In genomic region chr5:177370488-177371119, GRCh38 we compare ENCODE assay signal across 1 cellular context.
TF ChIP-seq lines count a peak whose summit lies in the region.

No MANE protein-coding gene starts in this region.

TF ChIP-seq in HepG2, 621 proteins besides CTCF, POLR2A, EP300 and RAD21 (continued from another document and continues in another):
- TF ChIP-seq ZNF20 (CRISPR knock-in tag; IDR thresholded peaks at IDR 0.05) (no peak), DNMT1 (CRISPR knock-in tag; IDR thresholded peaks at IDR 0.05) (no peak), MIXL1 (CRISPR knock-in tag; IDR thresholded peaks at IDR 0.05) (peak; percentile 56; the same call in 1 of the 2 replicates), NFKBIZ (CRISPR knock-in tag; IDR thresholded peaks at IDR 0.05) (no peak), MEIS2 (CRISPR knock-in tag; IDR thresholded peaks at IDR 0.05) (peak; percentile 58; the same call in 1 of the 2 replicates), RBFOX2 (IDR thresholded peaks at IDR 0.05; ENCODE audit: low read depth, low read length) (peak; percentile 57), SATB2 (CRISPR knock-in tag; IDR thresholded peaks at IDR 0.05) (no peak), ZSCAN21 (CRISPR knock-in tag; IDR thresholded peaks at IDR 0.05; ENCODE audit: borderline replicate concordance) (no peak), BRCA1 (CRISPR knock-in tag; IDR thresholded peaks at IDR 0.05) (0 out of 2 replicates have a peak, but pooled peaks have one; percentile 17), ZNF572 (CRISPR knock-in tag; IDR thresholded peaks at IDR 0.05) (no peak), NFYC (CRISPR knock-in tag; IDR thresholded peaks at IDR 0.05) (peak; percentile 29; the same call in 1 of the 2 replicates), MAZ (IDR thresholded peaks at IDR 0.05; ENCODE audit: borderline replicate concordance, low read depth, low read length) (peak; percentile 77; the same call in 1 of the 2 replicates), MAZ (CRISPR knock-in tag; IDR thresholded peaks at IDR 0.05; ENCODE audit: low read depth) (no peak; the same call in 1 of the 2 replicates), ELF3 (CRISPR knock-in tag; IDR thresholded peaks at IDR 0.05) (peak; percentile 61), ZNF296 (CRISPR knock-in tag; conservative IDR thresholded peaks at IDR 0.05) (no peak), ZBTB20 (CRISPR knock-in tag; IDR thresholded peaks at IDR 0.05; ENCODE audit: borderline replicate concordance, low read depth) (no peak), HCFC1 (IDR thresholded peaks at IDR 0.05; ENCODE audit: low read depth, low read length) (no peak), ZNF280B (CRISPR knock-in tag; IDR thresholded peaks at IDR 0.05; ENCODE audit: borderline replicate concordance) (no peak), ZNF253 (CRISPR knock-in tag; IDR thresholded peaks at IDR 0.05; ENCODE audit: borderline replicate concordance) (no peak), GABPA (IDR thresholded peaks at IDR 0.05; ENCODE audit: low read depth, low read length) (no peak), GABPA (CRISPR knock-in tag; IDR thresholded peaks at IDR 0.05; ENCODE audit: low read depth) (peak; percentile 47; the same call in 1 of the 2 replicates), ZNF33A (CRISPR knock-in tag; IDR thresholded peaks at IDR 0.05; ENCODE audit: borderline replicate concordance) (no peak), NFATC3 (CRISPR knock-in tag; IDR thresholded peaks at IDR 0.05) (no peak), ZNF562 (CRISPR knock-in tag; IDR thresholded peaks at IDR 0.05; ENCODE audit: borderline replicate concordance) (no peak), ZNF317 (CRISPR knock-in tag; IDR thresholded peaks at IDR 0.05) (no peak), ZNF644 (CRISPR knock-in tag; IDR thresholded peaks at IDR 0.05; ENCODE audit: low read depth) (no peak), KDM3A (CRISPR knock-in tag; IDR thresholded peaks at IDR 0.05; ENCODE audit: low read depth) (peak; percentile 34; the same call in 1 of the 2 replicates), TIGD3 (CRISPR knock-in tag; IDR thresholded peaks at IDR 0.05; ENCODE audit: borderline replicate concordance) (no peak), NPAS2 (CRISPR knock-in tag; IDR thresholded peaks at IDR 0.05; ENCODE audit: borderline replicate concordance) (no peak), ETV5 (CRISPR knock-in tag; IDR thresholded peaks at IDR 0.05; ENCODE audit: borderline replicate concordance) (peak; percentile 74), DR1 (CRISPR knock-in tag; IDR thresholded peaks at IDR 0.05) (no peak), ZNF44 (CRISPR knock-in tag; IDR thresholded peaks at IDR 0.05) (no peak), TOE1 (CRISPR knock-in tag; IDR thresholded peaks at IDR 0.05) (no peak), CBX1 (IDR thresholded peaks at IDR 0.05; ENCODE audit: low read depth) (no peak), ZNF607 (CRISPR knock-in tag; IDR thresholded peaks at IDR 0.05; ENCODE audit: borderline replicate concordance) (0 out of 2 replicates have a peak, but pooled peaks have one; percentile 17), PHF21A (CRISPR knock-in tag; IDR thresholded peaks at IDR 0.05) (no peak), BHLHE40 (IDR thresholded peaks at IDR 0.05; ENCODE audit: low read length) (peak; percentile 17; the same call in 1 of the 2 replicates), ZNF703 (CRISPR knock-in tag; IDR thresholded peaks at IDR 0.05; ENCODE audit: borderline replicate concordance) (no peak)
- TF ChIP-seq, protein P1, sequence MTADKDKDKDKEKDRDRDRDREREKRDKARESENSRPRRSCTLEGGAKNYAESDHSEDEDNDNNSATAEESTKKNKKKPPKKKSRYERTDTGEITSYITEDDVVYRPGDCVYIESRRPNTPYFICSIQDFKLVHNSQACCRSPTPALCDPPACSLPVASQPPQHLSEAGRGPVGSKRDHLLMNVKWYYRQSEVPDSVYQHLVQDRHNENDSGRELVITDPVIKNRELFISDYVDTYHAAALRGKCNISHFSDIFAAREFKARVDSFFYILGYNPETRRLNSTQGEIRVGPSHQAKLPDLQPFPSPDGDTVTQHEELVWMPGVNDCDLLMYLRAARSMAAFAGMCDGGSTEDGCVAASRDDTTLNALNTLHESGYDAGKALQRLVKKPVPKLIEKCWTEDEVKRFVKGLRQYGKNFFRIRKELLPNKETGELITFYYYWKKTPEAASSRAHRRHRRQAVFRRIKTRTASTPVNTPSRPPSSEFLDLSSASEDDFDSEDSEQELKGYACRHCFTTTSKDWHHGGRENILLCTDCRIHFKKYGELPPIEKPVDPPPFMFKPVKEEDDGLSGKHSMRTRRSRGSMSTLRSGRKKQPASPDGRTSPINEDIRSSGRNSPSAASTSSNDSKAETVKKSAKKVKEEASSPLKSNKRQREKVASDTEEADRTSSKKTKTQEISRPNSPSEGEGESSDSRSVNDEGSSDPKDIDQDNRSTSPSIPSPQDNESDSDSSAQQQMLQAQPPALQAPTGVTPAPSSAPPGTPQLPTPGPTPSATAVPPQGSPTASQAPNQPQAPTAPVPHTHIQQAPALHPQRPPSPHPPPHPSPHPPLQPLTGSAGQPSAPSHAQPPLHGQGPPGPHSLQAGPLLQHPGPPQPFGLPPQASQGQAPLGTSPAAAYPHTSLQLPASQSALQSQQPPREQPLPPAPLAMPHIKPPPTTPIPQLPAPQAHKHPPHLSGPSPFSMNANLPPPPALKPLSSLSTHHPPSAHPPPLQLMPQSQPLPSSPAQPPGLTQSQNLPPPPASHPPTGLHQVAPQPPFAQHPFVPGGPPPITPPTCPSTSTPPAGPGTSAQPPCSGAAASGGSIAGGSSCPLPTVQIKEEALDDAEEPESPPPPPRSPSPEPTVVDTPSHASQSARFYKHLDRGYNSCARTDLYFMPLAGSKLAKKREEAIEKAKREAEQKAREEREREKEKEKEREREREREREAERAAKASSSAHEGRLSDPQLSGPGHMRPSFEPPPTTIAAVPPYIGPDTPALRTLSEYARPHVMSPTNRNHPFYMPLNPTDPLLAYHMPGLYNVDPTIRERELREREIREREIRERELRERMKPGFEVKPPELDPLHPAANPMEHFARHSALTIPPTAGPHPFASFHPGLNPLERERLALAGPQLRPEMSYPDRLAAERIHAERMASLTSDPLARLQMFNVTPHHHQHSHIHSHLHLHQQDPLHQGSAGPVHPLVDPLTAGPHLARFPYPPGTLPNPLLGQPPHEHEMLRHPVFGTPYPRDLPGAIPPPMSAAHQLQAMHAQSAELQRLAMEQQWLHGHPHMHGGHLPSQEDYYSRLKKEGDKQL (CRISPR knock-in tag; IDR thresholded peaks at IDR 0.05; ENCODE audit: low read depth), result no peak
- TF ChIP-seq, protein P2, sequence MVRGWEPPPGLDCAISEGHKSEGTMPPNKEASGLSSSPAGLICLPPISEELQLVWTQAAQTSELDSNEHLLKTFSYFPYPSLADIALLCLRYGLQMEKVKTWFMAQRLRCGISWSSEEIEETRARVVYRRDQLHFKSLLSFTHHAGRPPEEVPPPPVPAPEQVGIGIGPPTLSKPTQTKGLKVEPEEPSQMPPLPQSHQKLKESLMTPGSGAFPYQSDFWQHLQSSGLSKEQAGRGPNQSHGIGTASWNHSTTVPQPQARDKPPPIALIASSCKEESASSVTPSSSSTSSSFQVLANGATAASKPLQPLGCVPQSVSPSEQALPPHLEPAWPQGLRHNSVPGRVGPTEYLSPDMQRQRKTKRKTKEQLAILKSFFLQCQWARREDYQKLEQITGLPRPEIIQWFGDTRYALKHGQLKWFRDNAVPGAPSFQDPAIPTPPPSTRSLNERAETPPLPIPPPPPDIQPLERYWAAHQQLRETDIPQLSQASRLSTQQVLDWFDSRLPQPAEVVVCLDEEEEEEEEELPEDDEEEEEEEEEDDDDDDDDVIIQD (CRISPR knock-in tag; IDR thresholded peaks at IDR 0.05; ENCODE audit: low read depth), result no peak
- TF ChIP-seq, protein P3, sequence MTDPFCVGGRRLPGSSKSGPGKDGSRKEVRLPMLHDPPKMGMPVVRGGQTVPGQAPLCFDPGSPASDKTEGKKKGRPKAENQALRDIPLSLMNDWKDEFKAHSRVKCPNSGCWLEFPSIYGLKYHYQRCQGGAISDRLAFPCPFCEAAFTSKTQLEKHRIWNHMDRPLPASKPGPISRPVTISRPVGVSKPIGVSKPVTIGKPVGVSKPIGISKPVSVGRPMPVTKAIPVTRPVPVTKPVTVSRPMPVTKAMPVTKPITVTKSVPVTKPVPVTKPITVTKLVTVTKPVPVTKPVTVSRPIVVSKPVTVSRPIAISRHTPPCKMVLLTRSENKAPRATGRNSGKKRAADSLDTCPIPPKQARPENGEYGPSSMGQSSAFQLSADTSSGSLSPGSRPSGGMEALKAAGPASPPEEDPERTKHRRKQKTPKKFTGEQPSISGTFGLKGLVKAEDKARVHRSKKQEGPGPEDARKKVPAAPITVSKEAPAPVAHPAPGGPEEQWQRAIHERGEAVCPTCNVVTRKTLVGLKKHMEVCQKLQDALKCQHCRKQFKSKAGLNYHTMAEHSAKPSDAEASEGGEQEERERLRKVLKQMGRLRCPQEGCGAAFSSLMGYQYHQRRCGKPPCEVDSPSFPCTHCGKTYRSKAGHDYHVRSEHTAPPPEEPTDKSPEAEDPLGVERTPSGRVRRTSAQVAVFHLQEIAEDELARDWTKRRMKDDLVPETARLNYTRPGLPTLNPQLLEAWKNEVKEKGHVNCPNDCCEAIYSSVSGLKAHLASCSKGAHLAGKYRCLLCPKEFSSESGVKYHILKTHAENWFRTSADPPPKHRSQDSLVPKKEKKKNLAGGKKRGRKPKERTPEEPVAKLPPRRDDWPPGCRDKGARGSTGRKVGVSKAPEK (CRISPR knock-in tag; IDR thresholded peaks at IDR 0.05; ENCODE audit: borderline replicate concordance), result no peak
- TF ChIP-seq, protein P4, sequence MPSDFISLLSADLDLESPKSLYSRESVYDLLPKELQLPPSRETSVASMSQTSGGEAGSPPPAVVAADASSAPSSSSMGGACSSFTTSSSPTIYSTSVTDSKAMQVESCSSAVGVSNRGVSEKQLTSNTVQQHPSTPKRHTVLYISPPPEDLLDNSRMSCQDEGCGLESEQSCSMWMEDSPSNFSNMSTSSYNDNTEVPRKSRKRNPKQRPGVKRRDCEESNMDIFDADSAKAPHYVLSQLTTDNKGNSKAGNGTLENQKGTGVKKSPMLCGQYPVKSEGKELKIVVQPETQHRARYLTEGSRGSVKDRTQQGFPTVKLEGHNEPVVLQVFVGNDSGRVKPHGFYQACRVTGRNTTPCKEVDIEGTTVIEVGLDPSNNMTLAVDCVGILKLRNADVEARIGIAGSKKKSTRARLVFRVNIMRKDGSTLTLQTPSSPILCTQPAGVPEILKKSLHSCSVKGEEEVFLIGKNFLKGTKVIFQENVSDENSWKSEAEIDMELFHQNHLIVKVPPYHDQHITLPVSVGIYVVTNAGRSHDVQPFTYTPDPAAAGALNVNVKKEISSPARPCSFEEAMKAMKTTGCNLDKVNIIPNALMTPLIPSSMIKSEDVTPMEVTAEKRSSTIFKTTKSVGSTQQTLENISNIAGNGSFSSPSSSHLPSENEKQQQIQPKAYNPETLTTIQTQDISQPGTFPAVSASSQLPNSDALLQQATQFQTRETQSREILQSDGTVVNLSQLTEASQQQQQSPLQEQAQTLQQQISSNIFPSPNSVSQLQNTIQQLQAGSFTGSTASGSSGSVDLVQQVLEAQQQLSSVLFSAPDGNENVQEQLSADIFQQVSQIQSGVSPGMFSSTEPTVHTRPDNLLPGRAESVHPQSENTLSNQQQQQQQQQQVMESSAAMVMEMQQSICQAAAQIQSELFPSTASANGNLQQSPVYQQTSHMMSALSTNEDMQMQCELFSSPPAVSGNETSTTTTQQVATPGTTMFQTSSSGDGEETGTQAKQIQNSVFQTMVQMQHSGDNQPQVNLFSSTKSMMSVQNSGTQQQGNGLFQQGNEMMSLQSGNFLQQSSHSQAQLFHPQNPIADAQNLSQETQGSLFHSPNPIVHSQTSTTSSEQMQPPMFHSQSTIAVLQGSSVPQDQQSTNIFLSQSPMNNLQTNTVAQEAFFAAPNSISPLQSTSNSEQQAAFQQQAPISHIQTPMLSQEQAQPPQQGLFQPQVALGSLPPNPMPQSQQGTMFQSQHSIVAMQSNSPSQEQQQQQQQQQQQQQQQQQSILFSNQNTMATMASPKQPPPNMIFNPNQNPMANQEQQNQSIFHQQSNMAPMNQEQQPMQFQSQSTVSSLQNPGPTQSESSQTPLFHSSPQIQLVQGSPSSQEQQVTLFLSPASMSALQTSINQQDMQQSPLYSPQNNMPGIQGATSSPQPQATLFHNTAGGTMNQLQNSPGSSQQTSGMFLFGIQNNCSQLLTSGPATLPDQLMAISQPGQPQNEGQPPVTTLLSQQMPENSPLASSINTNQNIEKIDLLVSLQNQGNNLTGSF (CRISPR knock-in tag; IDR thresholded peaks at IDR 0.05), result no peak
- TF ChIP-seq, protein P5, sequence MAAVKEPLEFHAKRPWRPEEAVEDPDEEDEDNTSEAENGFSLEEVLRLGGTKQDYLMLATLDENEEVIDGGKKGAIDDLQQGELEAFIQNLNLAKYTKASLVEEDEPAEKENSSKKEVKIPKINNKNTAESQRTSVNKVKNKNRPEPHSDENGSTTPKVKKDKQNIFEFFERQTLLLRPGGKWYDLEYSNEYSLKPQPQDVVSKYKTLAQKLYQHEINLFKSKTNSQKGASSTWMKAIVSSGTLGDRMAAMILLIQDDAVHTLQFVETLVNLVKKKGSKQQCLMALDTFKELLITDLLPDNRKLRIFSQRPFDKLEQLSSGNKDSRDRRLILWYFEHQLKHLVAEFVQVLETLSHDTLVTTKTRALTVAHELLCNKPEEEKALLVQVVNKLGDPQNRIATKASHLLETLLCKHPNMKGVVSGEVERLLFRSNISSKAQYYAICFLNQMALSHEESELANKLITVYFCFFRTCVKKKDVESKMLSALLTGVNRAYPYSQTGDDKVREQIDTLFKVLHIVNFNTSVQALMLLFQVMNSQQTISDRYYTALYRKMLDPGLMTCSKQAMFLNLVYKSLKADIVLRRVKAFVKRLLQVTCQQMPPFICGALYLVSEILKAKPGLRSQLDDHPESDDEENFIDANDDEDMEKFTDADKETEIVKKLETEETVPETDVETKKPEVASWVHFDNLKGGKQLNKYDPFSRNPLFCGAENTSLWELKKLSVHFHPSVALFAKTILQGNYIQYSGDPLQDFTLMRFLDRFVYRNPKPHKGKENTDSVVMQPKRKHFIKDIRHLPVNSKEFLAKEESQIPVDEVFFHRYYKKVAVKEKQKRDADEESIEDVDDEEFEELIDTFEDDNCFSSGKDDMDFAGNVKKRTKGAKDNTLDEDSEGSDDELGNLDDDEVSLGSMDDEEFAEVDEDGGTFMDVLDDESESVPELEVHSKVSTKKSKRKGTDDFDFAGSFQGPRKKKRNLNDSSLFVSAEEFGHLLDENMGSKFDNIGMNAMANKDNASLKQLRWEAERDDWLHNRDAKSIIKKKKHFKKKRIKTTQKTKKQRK (IDR thresholded peaks at IDR 0.05; ENCODE audit: low read length), result no peak
